24 cellular contexts compared by ENCODE assay signal in the genomic region with DNA sequence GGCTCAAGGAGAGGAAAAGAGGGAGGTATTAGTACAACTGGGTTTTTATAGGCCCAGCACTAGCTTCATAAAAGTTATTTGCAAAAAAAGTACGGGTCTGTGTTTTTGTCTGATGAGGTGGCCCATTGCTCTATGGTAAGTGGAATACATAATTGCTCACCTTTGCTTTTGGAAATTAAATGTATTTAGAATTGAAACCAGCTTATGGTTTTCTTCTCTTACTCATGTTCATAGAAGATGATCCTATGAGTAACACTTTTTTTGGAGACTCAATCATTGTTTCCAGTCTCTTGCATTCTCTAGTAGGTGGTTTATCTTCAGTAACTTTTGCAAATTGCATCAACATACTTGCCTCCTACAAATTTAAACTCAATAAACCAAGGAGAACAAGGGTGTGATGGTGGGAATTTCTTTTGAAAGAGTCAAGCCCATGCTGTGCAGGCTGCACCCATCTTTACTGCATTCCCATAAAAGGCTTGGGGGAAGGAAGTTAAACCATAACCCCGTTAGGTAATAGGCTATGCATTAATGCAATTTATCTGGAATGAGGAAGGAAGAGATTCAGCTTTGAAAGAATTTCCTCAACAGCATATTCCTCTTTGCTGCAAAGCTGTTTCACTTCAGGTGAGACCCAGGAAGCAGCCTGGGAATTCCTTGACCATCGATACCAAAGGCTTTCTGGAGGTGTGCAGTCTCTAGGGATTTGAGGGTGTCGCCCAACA. TPM values are rescaled to one million over a fixed set of nuclear protein-coding genes. Genes with fewer than 3 reads are reported as not detected.
DNase-seq lines count a peak whose midpoint lies in the region; TF ChIP-seq lines count a peak whose summit lies in the region.
"Had no signal": no experiment of that assay in that cellular context is flagged by ENCODE, and none has a peak within 500 bp of the region (broad histone marks: within the 10 kb centered on the region; RNA-seq: fewer than 3 reads in every experiment).

No MANE protein-coding gene starts in this region.

- no peaks in the 10 kb centered on the region for H3K9me3 ChIP-seq in mucosa of rectum (ENCODE audit: control insufficient read depth in 2 of 2, low read length in 2 of 2)
- H3K9me3 ChIP-seq: MG63, upper lobe of left lung had no signal

- DNase-seq in NOMO-1 (lab: John Stamatoyannopoulos, UW; ENCODE audit: unreplicated experiment in 2 of 2), result peak; percentile 35 to 50
- DNase-seq in NOMO-1 treated with dmso at 0.1 percent for 144 hours (lab: John Stamatoyannopoulos, UW; ENCODE audit: unreplicated experiment), result no peak
- DNase-seq in LoVo (ENCODE audit: low spot score), result peak; percentile 75
- no peak for DNase-seq in NCI-H1105 treated with DMSO at 0.1 percent for 48 hours (lab: John Stamatoyannopoulos, UW)
- DNase-seq in medulla oblongata (ENCODE audit: extremely low spot score), result no peak
- DNase-seq in progenitor cell of endocrine pancreas (ENCODE audit: low spot score, unreplicated experiment), result no peak
- DNase-seq: activated CD4-positive, CD25-positive, alpha-beta regulatory T cell treated with anti-CD3 and anti-CD28 coated beads, Interleukin-2, amount 50 U/mL, for 72 hours; amygdala; C1 segment of cervical spinal cord; DMS153; effector memory CD8-positive, alpha-beta T cell; H7; MG63; naive B cell; NCI-H2107; NCI-H526 treated with DMSO at 0.1 percent for 48 hours; posterior cingulate gyrus; T-helper 17 cell; upper lobe of left lung had no signal

- H3K27ac Mint-ChIP-seq in activated naive CD8-positive, alpha-beta T cell, result peak overlapping the region; percentile 80
- H3K27ac Mint-ChIP-seq in progenitor cell of endocrine pancreas, result no peak overlapping the region
- H3K27ac Mint-ChIP-seq: effector memory CD8-positive, alpha-beta T cell; naive B cell; T-helper 17 cell had no signal

- H3K27me3 ChIP-seq in mucosa of rectum (ENCODE audit: control insufficient read depth in 2 of 2, insufficient read depth in 2 of 2, low read length in 2 of 2), result no peaks in the 10 kb centered on the region
- H3K27me3 ChIP-seq: MG63, upper lobe of left lung had no signal

- H3K4me3 ChIP-seq in mucosa of rectum (ENCODE audit: low read length in 2 of 2), result peak overlapping the region in 1 of 2 donors; percentile 23
- H3K4me3 ChIP-seq: MG63, skin epidermis, upper lobe of left lung had no signal

- H3K4me3 Mint-ChIP-seq in activated naive CD8-positive, alpha-beta T cell, result no peak overlapping the region
- H3K4me3 Mint-ChIP-seq in progenitor cell of endocrine pancreas (ENCODE audit: low read depth), result no peak overlapping the region
- H3K4me3 Mint-ChIP-seq: effector memory CD8-positive, alpha-beta T cell; naive B cell; T-helper 17 cell had no signal

- TF ChIP-seq CTCF in progenitor cell of endocrine pancreas (IDR thresholded peaks at IDR 0.05; ENCODE audit: unreplicated experiment), result no peak

- no peaks in the 10 kb centered on the region for H3K36me3 ChIP-seq in mucosa of rectum (ENCODE audit: control insufficient read depth in 2 of 2, insufficient read depth in 2 of 2, low read length in 2 of 2)
- H3K36me3 ChIP-seq: MG63, upper lobe of left lung had no signal

- H3K4me1 Mint-ChIP-seq in activated naive CD8-positive, alpha-beta T cell (ENCODE audit: low read depth), result peaks cover 17% of the 10 kb centered on the region
- H3K4me1 Mint-ChIP-seq in progenitor cell of endocrine pancreas (ENCODE audit: low read depth), result no peaks in the 10 kb centered on the region
- H3K4me1 Mint-ChIP-seq: naive B cell had no signal

- peaks cover 18 to 25% of the 10 kb centered on the region in 2 donors for H3K4me1 ChIP-seq in mucosa of rectum (ENCODE audit: control insufficient read depth in 2 of 2, insufficient read depth in 2 of 2, low read length in 2 of 2)
- H3K4me1 ChIP-seq: upper lobe of left lung had no signal

- no peaks in the 10 kb centered on the region for H3K9me3 Mint-ChIP-seq in activated naive CD8-positive, alpha-beta T cell (ENCODE audit: low read depth)
- no peaks in the 10 kb centered on the region for H3K9me3 Mint-ChIP-seq in progenitor cell of endocrine pancreas (ENCODE audit: low read depth)
- H3K9me3 Mint-ChIP-seq: effector memory CD8-positive, alpha-beta T cell; naive B cell had no signal

- H3K9ac ChIP-seq in mucosa of rectum (ENCODE audit: low read depth in 1 of 2, low read length in 2 of 2), result peak overlapping the region in 1 of 2 donors; percentile 43

- H3K36me3 Mint-ChIP-seq in activated naive CD8-positive, alpha-beta T cell, result no peaks in the 10 kb centered on the region
- no peaks in the 10 kb centered on the region for H3K36me3 Mint-ChIP-seq in progenitor cell of endocrine pancreas (ENCODE audit: insufficient read depth)
- H3K36me3 Mint-ChIP-seq: naive B cell had no signal

- peak overlapping the region; percentile 77 to 83 for H3K27ac ChIP-seq in mucosa of rectum (ENCODE audit: low read depth in 2 of 2, low read length in 2 of 2)
- H3K27ac ChIP-seq: 22Rv1, RWPE1, skin epidermis, upper lobe of left lung had no signal

- no peaks in the 10 kb centered on the region for H3K27me3 Mint-ChIP-seq in activated naive CD8-positive, alpha-beta T cell
- H3K27me3 Mint-ChIP-seq in progenitor cell of endocrine pancreas, result no peaks in the 10 kb centered on the region

RNA-seq across cellular contexts. Expression of a gene that starts 48.5 kb away (rescaled TPM):
- total RNA-seq in progenitor cell of endocrine pancreas, result 2.0 and 2.6 TPM in 2 replicates

Comparison
In these comparisons a context has a peak if more than half of its experiments do, and no peak if none do; other contexts are left out.
1. DNase-seq: peak in NOMO-1 (2 of 2) and LoVo (single experiment); none in NOMO-1 treated with dmso at 0.1 percent for 144 hours (single experiment), NCI-H1105 treated with DMSO at 0.1 percent for 48 hours (single experiment), medulla oblongata (single experiment) and progenitor cell of endocrine pancreas (single experiment).